8 cellular contexts compared by ENCODE assay signal in the genomic region with DNA sequence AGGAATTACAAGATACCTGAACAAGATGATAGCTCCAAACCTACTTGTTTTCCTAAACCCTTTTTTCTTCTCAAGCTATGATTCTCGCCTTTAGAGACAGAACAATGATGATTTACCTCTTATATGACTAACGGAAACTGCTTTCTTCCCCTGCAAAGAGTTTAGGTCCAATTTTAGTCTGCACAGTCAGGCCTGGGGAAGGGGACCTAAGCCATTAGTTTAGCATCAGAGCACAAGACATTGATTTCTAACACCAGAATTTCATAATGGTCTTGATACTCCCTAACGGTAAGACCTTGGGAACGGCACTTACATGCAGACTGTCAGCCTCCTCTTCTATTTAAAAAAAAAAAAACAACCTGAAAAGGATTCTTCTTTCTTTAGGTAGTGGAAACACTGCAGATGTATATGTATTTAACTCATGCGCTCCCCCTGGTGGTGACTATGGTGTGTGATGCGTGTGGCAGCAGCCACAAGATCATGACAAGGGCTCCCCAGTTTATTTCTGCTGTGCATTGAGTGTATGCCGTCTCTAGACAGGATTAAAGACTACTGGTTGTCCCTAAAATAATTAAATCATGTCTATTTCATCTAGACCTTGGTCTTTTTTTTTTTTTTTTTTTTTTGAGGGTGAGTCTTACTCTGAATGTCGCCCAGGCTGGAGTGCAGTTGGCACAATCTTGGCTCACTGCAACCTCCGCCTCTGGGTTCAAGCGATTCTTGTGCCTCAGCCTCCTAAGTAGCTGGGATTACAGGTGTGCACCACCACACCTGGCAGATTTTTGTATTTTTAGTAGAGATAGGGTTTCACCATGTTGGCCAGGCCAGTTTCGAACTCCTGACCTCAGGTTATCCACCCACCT. TPM values are rescaled to one million over a fixed set of nuclear protein-coding genes. Genes with fewer than 3 reads are reported as not detected.
DNase-seq lines count a peak whose midpoint lies in the region; ATAC-seq and TF ChIP-seq lines count a peak whose summit lies in the region.

No MANE protein-coding gene starts in this region.

- intact Hi-C loops in left ventricle myocardium inferior (cut with micrococcal nuclease) = loop anchor here (5.0 kb wide), 1 partner anchor 182 kb away; no protein-coding TSS in a partner anchor

- H3K9me3 Mint-ChIP-seq in T-cell = no peaks in the 10 kb centered on the region

- POLR2A ChIA-PET in T-cell (lab: Charles Lee) = interaction anchor here in 1 of 2 donors (0.5 to 0.7 kb wide), 3 partner anchors 117 to 378 kb away, joined by 3 to 4 read pairs (median 3); no protein-coding TSS in a partner anchor

- peak overlapping the region in 1 of 2 donors; percentile 28 for H3K27ac Mint-ChIP-seq in T-cell

- H3K4me3 ChIP-seq in GM12864 (ENCODE audit: low read depth, low read length) (no peak overlapping the region), adipocyte (ENCODE audit: low read length) (no peak overlapping the region), left ventricle myocardium inferior (no peak overlapping the region)

- peaks cover 23% of the 10 kb centered on the region for H3K36me3 Mint-ChIP-seq in T-cell

- no peak overlapping the region for H3K27ac ChIP-seq in left ventricle myocardium inferior (replicated peaks)

- H3K9ac ChIP-seq in adipocyte (ENCODE audit: low read length) = no peak overlapping the region

- peaks cover 18% of the 10 kb centered on the region for H3K36me3 ChIP-seq in adipocyte (ENCODE audit: control insufficient read depth, insufficient read depth, low read length, severe bottlenecking)
- peaks cover 25% of the 10 kb centered on the region for H3K36me3 ChIP-seq in left ventricle myocardium inferior

- H3K4me1 ChIP-seq in adipocyte (ENCODE audit: control insufficient read depth, insufficient read depth, low read length) = no peaks in the 10 kb centered on the region
- no peaks in the 10 kb centered on the region for H3K4me1 ChIP-seq in left ventricle myocardium inferior

- H3K4me3 Mint-ChIP-seq in T-cell = no peak overlapping the region

- TF ChIP-seq CTCF in GM12864 (IDR thresholded peaks at IDR 0.05; ENCODE audit: low read depth, low read length, missing control alignments) (peak; percentile 73), left ventricle myocardium inferior (IDR thresholded peaks at IDR 0.05; ENCODE audit: borderline replicate concordance) (peak; percentile 91)

- peaks cover 0 to 6% (median 5%) of the 10 kb centered on the region in 3 donors for H3K4me1 Mint-ChIP-seq in T-cell

- CTCF ChIA-PET in T-cell (lab: Charles Lee) = interaction anchor here (0.5 to 2.1 kb wide), 17 partner anchors 10 to 817 kb away, joined by 3 to 17 read pairs (median 4); no protein-coding TSS in a partner anchor

- ATAC-seq in T-cell (replicated peaks in 1 of 4) = peak; percentile 85 to 91 (median 88)
- ATAC-seq in HG02623 (IDR thresholded peaks at IDR 0.05; ENCODE audit: unreplicated experiment) = no peak
- no peak for ATAC-seq in GM21423 (IDR thresholded peaks at IDR 0.05; ENCODE audit: unreplicated experiment)

- H3K27me3 ChIP-seq in adipocyte (replicated peaks; ENCODE audit: control insufficient read depth, insufficient read depth, low read length) (no peaks in the 10 kb centered on the region), left ventricle myocardium inferior (ENCODE audit: low read depth) (no peaks in the 10 kb centered on the region)

- H3K27me3 Mint-ChIP-seq in T-cell = no peaks in the 10 kb centered on the region

- H3K9me3 ChIP-seq in adipocyte (ENCODE audit: control insufficient read depth, low read length) (no peaks in the 10 kb centered on the region), left ventricle myocardium inferior (replicated peaks) (no peaks in the 10 kb centered on the region)

- DNase-seq in GM12864 (ENCODE audit: low read depth) = peak; percentile 57
- DNase-seq in NCI-H1436 treated with DMSO at 0.1 percent for 48 hours (lab: John Stamatoyannopoulos, UW) = peak; percentile 11
- DNase-seq in T-cell = peak; percentile 72 to 95 (median 86)
- peak; percentile 94 for DNase-seq in adipocyte (ENCODE audit: low read depth)
- peak; percentile 72 for DNase-seq in left ventricle myocardium inferior
- DNase-seq in renal cortical epithelial cell (ENCODE audit: low read depth) = peak; percentile 44

RNA-seq across cellular contexts. Expression of gene TMEM222, which starts 37.3 kb away (rescaled TPM):
- 10 to 100 TPM; 25.2 to 48.8 (median 43.7) TPM for total RNA-seq in T-cell
- total RNA-seq in left ventricle myocardium inferior = 19.4 TPM
- 18.4 and 30.8 TPM in 2 replicates for total RNA-seq in renal cortical epithelial cell

RNA-seq across cellular contexts. Expression of gene WDTC1, which starts 50.2 kb away (rescaled TPM):
- total RNA-seq in T-cell = 10 to 100 TPM; 39.4 to 55.9 (median 50.7) TPM
- 61.1 TPM for total RNA-seq in left ventricle myocardium inferior
- total RNA-seq in renal cortical epithelial cell = 16.1 and 48.5 TPM in 2 replicates

RNA-seq across cellular contexts. Expression of gene SYTL1, which starts 57.2 kb away (rescaled TPM):
- total RNA-seq in T-cell = 100 to 1,000 TPM; 169 to 240 (median 199) TPM
- 1.1 TPM for total RNA-seq in left ventricle myocardium inferior
- 9.0 and 25.4 TPM in 2 replicates for total RNA-seq in renal cortical epithelial cell

Comparison
In these comparisons a context has a peak if more than half of its experiments do, and no peak if none do; other contexts are left out.
1. DNase-seq: peak in every context shown above with its lines; median percentile 94 in adipocyte; 86 in T-cell; 72 in left ventricle myocardium inferior; 57 in GM12864; 44 in renal cortical epithelial cell; 11 in NCI-H1436 treated with DMSO at 0.1 percent for 48 hours.
2. ATAC-seq: peak in T-cell (4 of 4); none in HG02623 (single experiment) and GM21423 (single experiment).